ENCODE assay signal across 11 cellular contexts in genomic region chr22:49824936-49825335, GRCh38. TPM values are rescaled to one million over a fixed set of nuclear protein-coding genes. Genes with fewer than 3 reads are reported as not detected.
DNase-seq lines count a peak whose midpoint lies in the region; ATAC-seq and TF ChIP-seq lines count a peak whose summit lies in the region.
"Had no signal": no experiment of that assay in that cellular context is flagged by ENCODE, and none has a peak within 500 bp of the region (broad histone marks: within the 10 kb centered on the region; RNA-seq: fewer than 3 reads in every experiment).

No MANE protein-coding gene starts in this region.

- H3K4me3 ChIP-seq in SK-N-SH (ENCODE audit: low read depth in 2 of 2, low read length in 1 of 2) (peak overlapping the region in 1 of 2 experiments; percentile 81; a peak in 1 of 4 replicates), PC-3 (ENCODE audit: low read length) (peak overlapping the region; percentile 95; the same call in 1 of the 2 replicates), endodermal cell (ENCODE audit: low read length) (peak overlapping the region; percentile 88), gastrocnemius medialis (peak overlapping the region in 2 of 4 donors; percentile 62 to 70)

- CTCF ChIA-PET in SK-N-SH (lab: Yijun Ruan, JAX) (interaction anchor here (1.4 kb wide), 1 partner anchor 12 kb away, joined by 3 read pairs; no protein-coding TSS in a partner anchor), PC-3 (lab: Charles Lee) (no interaction called here)

- TF ChIP-seq CTCF in SK-N-SH (IDR thresholded peaks at IDR 0.05): no peak
- TF ChIP-seq CTCF in PC-3 (conservative IDR thresholded peaks at IDR 0.05; ENCODE audit: low read depth, low read length): no peak
- TF ChIP-seq CTCF in endodermal cell (conservative IDR thresholded peaks at IDR 0.05): no peak
- no peak for TF ChIP-seq CTCF in progenitor cell of endocrine pancreas (IDR thresholded peaks at IDR 0.05; ENCODE audit: unreplicated experiment)
- TF ChIP-seq CTCF in gastrocnemius medialis (IDR thresholded peaks at IDR 0.05 in 4 of 5, conservative IDR thresholded peaks at IDR 0.05 in 1 of 5): no peak

- TF ChIP-seq EP300 in SK-N-SH (IDR thresholded peaks at IDR 0.05; ENCODE audit: borderline replicate concordance in 1 of 2, low read depth in 1 of 2, low read length in 1 of 2): no peak

- no peaks in the 10 kb centered on the region for H3K9me2 ChIP-seq in SK-N-SH
- no peaks in the 10 kb centered on the region for H3K9me2 ChIP-seq in PC-3 (replicated peaks; ENCODE audit: low read length)

- H3K9me3 Mint-ChIP-seq in endodermal cell: peaks cover 12% of the 10 kb centered on the region
- peaks cover 7% of the 10 kb centered on the region for H3K9me3 Mint-ChIP-seq in progenitor cell of endocrine pancreas (ENCODE audit: low read depth)

- H3K9ac ChIP-seq in SK-N-SH (no peak overlapping the region; the same call in 1 of the 2 replicates), PC-3 (ENCODE audit: low read length) (no peak overlapping the region), endodermal cell (ENCODE audit: extremely low read depth, low read length, poor library complexity, severe bottlenecking) (no peak overlapping the region)

- DNase-seq in SK-N-SH (no peak), PC-3 (no peak), endodermal cell (no peak), progenitor cell of endocrine pancreas (ENCODE audit: low spot score, unreplicated experiment) (no peak), gastrocnemius medialis (no peak), left colon (no peak)
- DNase-seq: caudate nucleus, occipital lobe had no signal

- POLR2A ChIA-PET in SK-N-SH (lab: Yijun Ruan, JAX) (interaction anchor here (0.6 kb wide), 1 partner anchor 49 kb away, joined by 3 read pairs; no protein-coding TSS in a partner anchor), PC-3 (lab: Charles Lee; ENCODE audit: unreplicated experiment) (no interaction called here)

- no peaks in the 10 kb centered on the region for H3K27me3 ChIP-seq in SK-N-SH (ENCODE audit: insufficient read depth)
- no peaks in the 10 kb centered on the region for H3K27me3 ChIP-seq in PC-3 (ENCODE audit: low read length)
- H3K27me3 ChIP-seq in endodermal cell (ENCODE audit: control insufficient read depth, insufficient read depth, low read length, poor library complexity, severe bottlenecking): no peaks in the 10 kb centered on the region
- no peaks in the 10 kb centered on the region for H3K27me3 ChIP-seq in gastrocnemius medialis

- H3K4me2 ChIP-seq in SK-N-SH (peak overlapping the region; percentile 92), PC-3 (ENCODE audit: low read length) (peak overlapping the region; percentile 99)

- H3K4me3 Mint-ChIP-seq in endodermal cell: peak overlapping the region; percentile 80
- H3K4me3 Mint-ChIP-seq in progenitor cell of endocrine pancreas (ENCODE audit: low read depth): peak overlapping the region; percentile 84

- peaks cover 59% of the 10 kb centered on the region for H3K36me3 Mint-ChIP-seq in endodermal cell (ENCODE audit: low read depth)
- H3K36me3 Mint-ChIP-seq in progenitor cell of endocrine pancreas (ENCODE audit: insufficient read depth): peaks cover 29% of the 10 kb centered on the region

- no peaks in the 10 kb centered on the region for H3K9me3 ChIP-seq in SK-N-SH
- no peaks in the 10 kb centered on the region for H3K9me3 ChIP-seq in PC-3 (ENCODE audit: low read length)
- H3K9me3 ChIP-seq in endodermal cell (ENCODE audit: control insufficient read depth, low read length): no peaks in the 10 kb centered on the region
- H3K9me3 ChIP-seq in gastrocnemius medialis: no peaks in the 10 kb centered on the region

- peak overlapping the region in 1 of 2 experiments; percentile 60; a peak in 1 of 4 replicates for H3K27ac ChIP-seq in SK-N-SH (ENCODE audit: low read depth in 2 of 2, low read length in 1 of 2)
- H3K27ac ChIP-seq in PC-3 (ENCODE audit: low read length): no peak overlapping the region; the same call in 1 of the 2 replicates
- H3K27ac ChIP-seq in endodermal cell (ENCODE audit: low read depth, low read length): no peak overlapping the region
- H3K27ac ChIP-seq in gastrocnemius medialis: no peak overlapping the region
- H3K27ac ChIP-seq: VCaP had no signal

- no peak overlapping the region for H2AFZ ChIP-seq in SK-N-SH (ENCODE audit: low read depth)
- no peak overlapping the region for H2AFZ ChIP-seq in PC-3 (ENCODE audit: low read length)

- H3K27me3 Mint-ChIP-seq in endodermal cell (ENCODE audit: insufficient read depth) (peaks cover 7% of the 10 kb centered on the region), progenitor cell of endocrine pancreas (no peaks in the 10 kb centered on the region)

- intact Hi-C loops in PC-3 (cut with micrococcal nuclease): no loop called here
- intact Hi-C loops in gastrocnemius medialis (cut with DNase I; ENCODE audit: low total_unique reads): loop anchor here (5.0 kb wide), 1 partner anchor 33 kb away; no protein-coding TSS in a partner anchor
- intact Hi-C loops in left colon (cut with DNase I, micrococcal nuclease): no loop called here

- ATAC-seq in SK-N-SH treated with all-trans-retinoic acid at 6 μM for 48 hours: no peak
- no peak for ATAC-seq in PC-3
- no peak for ATAC-seq in gastrocnemius medialis
- ATAC-seq in HG02763 (IDR thresholded peaks at IDR 0.05; ENCODE audit: unreplicated experiment): no peak
- ATAC-seq in left colon: no peak

- H3K27ac Mint-ChIP-seq in endodermal cell (peak overlapping the region; percentile 4), progenitor cell of endocrine pancreas (peak overlapping the region; percentile 86)

- peaks cover 69% of the 10 kb centered on the region for H4K20me1 ChIP-seq in SK-N-SH (ENCODE audit: insufficient read depth)
- H4K20me1 ChIP-seq in PC-3 (ENCODE audit: low read length): peaks cover 43% of the 10 kb centered on the region

- TF ChIP-seq RAD21 in SK-N-SH (IDR thresholded peaks at IDR 0.05; ENCODE audit: low read length): no peak

- H3K4me1 Mint-ChIP-seq in endodermal cell: peaks cover 30% of the 10 kb centered on the region
- H3K4me1 Mint-ChIP-seq in progenitor cell of endocrine pancreas (ENCODE audit: low read depth): peaks cover 27% of the 10 kb centered on the region

- in situ Hi-C loops in gastrocnemius medialis (cut with MboI; ENCODE audit: low sequenced_read_pairs in 4 of 4): no loop called here

- BruUV-seq in PC-3 (replicated peaks; lab: Mats Ljungman, UMichigan): no TSS peak

- H3F3A ChIP-seq in SK-N-SH (replicated peaks; ENCODE audit: insufficient read depth) (no peaks in the 10 kb centered on the region), PC-3 (ENCODE audit: low read length, unreplicated experiment) (no peaks in the 10 kb centered on the region)

- H3K79me2 ChIP-seq in SK-N-SH (ENCODE audit: insufficient read depth) (peaks cover 73% of the 10 kb centered on the region), PC-3 (ENCODE audit: low read length) (peaks cover 72% of the 10 kb centered on the region)

- TF ChIP-seq POLR2A in gastrocnemius medialis (IDR thresholded peaks at IDR 0.05): no peak

- WGBS in SK-N-SH (ENCODE audit: low lambda C conversion rate): 89% methylated on average over 10 of the region's 12 CpGs
- WGBS in endodermal cell (ENCODE audit: insufficient coverage in 1 of 2, insufficient read length in 1 of 2), 2 experiments: 95 to 99% methylated on average over 9 to 12 of the region's 12 CpGs

- H3K4me1 ChIP-seq in SK-N-SH (ENCODE audit: control insufficient read depth in 1 of 2, insufficient read depth in 2 of 2, low read depth in 1 of 2, low read length in 1 of 2) (peaks cover 9 to 24% of the 10 kb centered on the region in 2 experiments; a peak in 2 of 4 replicates), PC-3 (ENCODE audit: insufficient read depth, low read length) (peaks cover 17% of the 10 kb centered on the region), endodermal cell (ENCODE audit: control insufficient read depth, insufficient read depth, low read length) (no peaks in the 10 kb centered on the region), gastrocnemius medialis (peaks cover 29 to 54% of the 10 kb centered on the region in 2 donors)

- H3K36me3 ChIP-seq in SK-N-SH (replicated peaks in 1 of 2; ENCODE audit: control insufficient read depth in 1 of 2, insufficient read depth in 2 of 2, low read length in 1 of 2): peaks cover 20 to 37% of the 10 kb centered on the region in 2 experiments
- H3K36me3 ChIP-seq in PC-3 (ENCODE audit: low read depth, low read length): peaks cover 13% of the 10 kb centered on the region; the same call in 1 of the 2 replicates
- H3K36me3 ChIP-seq in endodermal cell (ENCODE audit: control insufficient read depth, insufficient read depth, low read length): peaks cover 54% of the 10 kb centered on the region
- peaks cover 3 to 31% of the 10 kb centered on the region in 2 donors for H3K36me3 ChIP-seq in gastrocnemius medialis

TF ChIP-seq in SK-N-SH, 30 proteins besides CTCF, POLR2A, EP300 and RAD21:
- TF ChIP-seq TAF1 (IDR thresholded peaks at IDR 0.05; ENCODE audit: borderline replicate concordance, low read depth, low read length) (no peak), TEAD4 (IDR thresholded peaks at IDR 0.05; ENCODE audit: borderline replicate concordance, insufficient read depth) (no peak), SIN3A (IDR thresholded peaks at IDR 0.05; ENCODE audit: borderline replicate concordance, low read depth, low read length) (no peak), ELF1 (IDR thresholded peaks at IDR 0.05) (no peak)

TF ChIP-seq in SK-N-SH treated with all-trans-retinoic acid at 6 μM for 48 hours, 23 proteins besides CTCF, POLR2A, EP300 and RAD21 (continues in another document):
- TF ChIP-seq ZFP30 (CRISPR knock-in tag; IDR thresholded peaks at IDR 0.05) (no peak), OSR1 (CRISPR knock-in tag; IDR thresholded peaks at IDR 0.05) (no peak), ZFP3 (CRISPR knock-in tag; IDR thresholded peaks at IDR 0.05) (no peak), ZC3H10 (CRISPR knock-in tag; IDR thresholded peaks at IDR 0.05) (no peak), CSDC2 (CRISPR knock-in tag; IDR thresholded peaks at IDR 0.05) (no peak), ISL1 (CRISPR knock-in tag; IDR thresholded peaks at IDR 0.05) (no peak), GLIS3 (CRISPR knock-in tag; IDR thresholded peaks at IDR 0.05) (no peak)

RNA-seq across cellular contexts. Expression of gene BRD1, which starts 2.7 kb away (rescaled TPM):
- polyA plus RNA-seq in SK-N-SH (2012; rRNA removed): 7.8 and 10.3 TPM in 2 replicates
- 6.0 and 7.7 TPM in 2 replicates for polyA plus RNA-seq in SK-N-SH (2012; cell fraction: cytosol; rRNA removed)
- polyA plus RNA-seq in SK-N-SH (2012; cell fraction: nucleus; rRNA removed): 40.9 and 50.0 TPM in 2 replicates
- total RNA-seq in PC-3 (2014; rRNA removed) (19.1 and 23.0 TPM in 2 replicates), endodermal cell (10 to 100 TPM; 49.5 to 54.9 TPM), progenitor cell of endocrine pancreas (57.3 and 65.7 TPM in 2 replicates), gastrocnemius medialis (10 to 100 TPM; 15.6 to 25.2 (median 18.1) TPM), left colon (10 to 100 TPM; 32.9 to 34.9 TPM)
- polyA plus RNA-seq in endodermal cell (2013, experiment 1 of 2): 39.8 TPM
- polyA plus RNA-seq in endodermal cell (2013, experiment 2 of 2): 36.7 TPM

RNA-seq across cellular contexts. Expression of gene ZBED4, which starts 28.7 kb away (rescaled TPM):
- 6.8 and 7.9 TPM in 2 replicates for polyA plus RNA-seq in SK-N-SH (2012; rRNA removed)
- 6.3 and 7.8 TPM in 2 replicates for polyA plus RNA-seq in SK-N-SH (2012; cell fraction: cytosol; rRNA removed)
- 12.3 and 12.4 TPM in 2 replicates for polyA plus RNA-seq in SK-N-SH (2012; cell fraction: nucleus; rRNA removed)
- total RNA-seq in PC-3 (2014; rRNA removed) (11.5 and 14.3 TPM in 2 replicates), endodermal cell (10 to 100 TPM; 22.0 to 26.6 TPM), progenitor cell of endocrine pancreas (34.3 and 36.5 TPM in 2 replicates), gastrocnemius medialis (1 to 10 TPM; 6.7 to 8.4 (median 7.5) TPM), left colon (10 to 100 TPM; 16.9 to 19.5 TPM)
- 31.2 TPM for polyA plus RNA-seq in endodermal cell (2013, experiment 1 of 2)
- polyA plus RNA-seq in endodermal cell (2013, experiment 2 of 2): 29.0 TPM
